Comparison of ENCODE assay signal across 16 cellular contexts in the genomic region with DNA sequence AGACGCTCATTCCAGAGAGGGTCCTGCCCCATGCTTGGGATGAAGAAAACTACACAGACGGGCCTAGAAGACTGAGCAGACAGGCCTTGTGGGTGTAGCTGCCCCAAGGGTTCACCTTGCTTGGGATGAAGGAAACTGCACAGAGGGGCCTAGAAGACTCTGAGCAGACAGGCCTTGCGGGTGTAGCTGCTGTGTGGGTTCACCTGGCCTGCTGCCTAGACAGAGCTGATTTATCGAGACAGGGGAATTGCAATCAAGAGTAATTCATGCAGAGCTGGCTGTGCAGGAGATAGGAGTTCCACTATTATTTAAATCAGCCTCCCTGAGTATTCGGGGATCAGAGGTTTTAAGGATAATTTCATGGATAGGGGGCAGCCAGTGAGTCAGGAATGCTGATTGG.
DNase-seq lines count a peak whose midpoint lies in the region; ATAC-seq and TF ChIP-seq lines count a peak whose summit lies in the region.
"Had no signal": no experiment of that assay in that cellular context is flagged by ENCODE, and none has a peak within 500 bp of the region (broad histone marks: within the 10 kb centered on the region; RNA-seq: fewer than 3 reads in every experiment).

No MANE protein-coding gene starts in this region.

- H3K27ac Mint-ChIP-seq in nephron progenitor cell = peak overlapping the region; percentile 19
- no peak overlapping the region for H3K27ac Mint-ChIP-seq in CD14-positive monocyte
- no peak overlapping the region for H3K27ac Mint-ChIP-seq in stimulated activated memory B cell treated with anti-CD40 and anti-IgM and Interleukin-4, amounts not matched to agents 10 μg/mL and 1 μg/mL and 100 μg/mL, for 72 hours
- H3K27ac Mint-ChIP-seq: B cell; CD4-positive, alpha-beta T cell; HFFc6 had no signal

- no peaks in the 10 kb centered on the region for H3K9me3 ChIP-seq in BE2C
- no peaks in the 10 kb centered on the region for H3K9me3 ChIP-seq in Panc1 (ENCODE audit: control insufficient read depth, insufficient read depth, low read depth, low read length)
- H3K9me3 ChIP-seq: HAP-1 had no signal

- H3K4me3 Mint-ChIP-seq in nephron progenitor cell = no peak overlapping the region
- H3K4me3 Mint-ChIP-seq in CD14-positive monocyte = no peak overlapping the region
- no peak overlapping the region for H3K4me3 Mint-ChIP-seq in stimulated activated memory B cell treated with anti-CD40 and anti-IgM and Interleukin-4, amounts not matched to agents 10 μg/mL and 1 μg/mL and 100 μg/mL, for 72 hours
- H3K4me3 Mint-ChIP-seq: B cell; CD4-positive, alpha-beta T cell; CD8-positive, alpha-beta memory T cell; HFFc6 had no signal

- intact Hi-C loops in Panc1 (cut with micrococcal nuclease; ENCODE audit: unreplicated experiment) (no loop called here), CD14-positive monocyte (cut with micrococcal nuclease) (no loop called here)

- no TSS peak for BruUV-seq in Panc1 (replicated peaks; lab: Mats Ljungman, UMichigan)

- H3K27me3 Mint-ChIP-seq in nephron progenitor cell (ENCODE audit: low read depth, poor library complexity) (peaks cover 6% of the 10 kb centered on the region), CD14-positive monocyte (ENCODE audit: low read depth in 3 of 3) (peaks cover 0 to 3% (median 2%) of the 10 kb centered on the region in 3 donors)
- H3K27me3 Mint-ChIP-seq in stimulated activated memory B cell treated with anti-CD40 and anti-IgM and Interleukin-4, amounts not matched to agents 10 μg/mL and 1 μg/mL and 100 μg/mL, for 72 hours = no peaks in the 10 kb centered on the region
- H3K27me3 Mint-ChIP-seq: B cell; CD4-positive, alpha-beta T cell had no signal

- no peak for TF ChIP-seq CTCF in BE2C (IDR thresholded peaks at IDR 0.05; ENCODE audit: low read depth, low read length)
- no peak for TF ChIP-seq CTCF in Panc1 (IDR thresholded peaks at IDR 0.05)
- no peak for TF ChIP-seq CTCF in nephron progenitor cell (IDR thresholded peaks at IDR 0.05)
- TF ChIP-seq CTCF in CD14-positive monocyte (IDR thresholded peaks at IDR 0.05) = no peak

- H3K36me3 Mint-ChIP-seq in nephron progenitor cell (ENCODE audit: low read depth) (no peaks in the 10 kb centered on the region), CD14-positive monocyte (no peaks in the 10 kb centered on the region)
- H3K36me3 Mint-ChIP-seq in stimulated activated memory B cell treated with anti-CD40 and anti-IgM and Interleukin-4, amounts not matched to agents 10 μg/mL and 1 μg/mL and 100 μg/mL, for 72 hours = no peaks in the 10 kb centered on the region

- no peaks in the 10 kb centered on the region for H3K27me3 ChIP-seq in BE2C
- peaks cover 6% of the 10 kb centered on the region; the same call in 1 of the 2 replicates for H3K27me3 ChIP-seq in Panc1 (ENCODE audit: control insufficient read depth, insufficient read depth, low read length)

- H3K4me3 ChIP-seq in BE2C (ENCODE audit: low read depth, low read length) (no peak overlapping the region), Panc1 (ENCODE audit: low read depth in 2 of 2, low read length in 2 of 2) (no peak overlapping the region)
- H3K4me3 ChIP-seq: HAP-1 had no signal

- CTCF ChIA-PET in Panc1 (lab: Charles Lee) = no interaction called here

- 0 out of 2 replicates have a peak, but pooled peaks have one; percentile 26 for ATAC-seq in Panc1
- ATAC-seq in stimulated activated memory B cell treated with anti-CD40 and anti-IgM and Interleukin-4, amounts not matched to agents 10 μg/mL and 1 μg/mL and 100 μg/mL, for 72 hours = no peak

- POLR2A ChIA-PET in Panc1 (lab: Charles Lee) = interaction anchor here (0.6 kb wide), 1 partner anchor 16 kb away, joined by 3 read pairs; no protein-coding TSS in a partner anchor

- no peaks in the 10 kb centered on the region for H3K4me1 ChIP-seq in BE2C
- H3K4me1 ChIP-seq in Panc1 (ENCODE audit: control insufficient read depth, insufficient read depth, low read length) = no peaks in the 10 kb centered on the region
- H3K4me1 ChIP-seq: HAP-1 had no signal

- DNase-seq in Ammon's horn (ENCODE audit: low spot score) (peak; percentile 27), BE2C (peak; percentile 24), Panc1 (ENCODE audit: low read depth, low spot score) (no peak), nephron progenitor cell (no peak), CD14-positive monocyte (ENCODE audit: low spot score) (no peak), NCI-H526 (lab: John Stamatoyannopoulos, UW) (no peak)
- DNase-seq: CD4-positive, alpha-beta T cell; CD8-positive, alpha-beta memory T cell; DMS153; DND-41; GOT3; HFFc6 had no signal

- no peaks in the 10 kb centered on the region for H3K9me3 Mint-ChIP-seq in nephron progenitor cell
- H3K9me3 Mint-ChIP-seq in CD14-positive monocyte = peaks cover 0 to 3% (median 2%) of the 10 kb centered on the region in 7 donors
- no peaks in the 10 kb centered on the region for H3K9me3 Mint-ChIP-seq in stimulated activated memory B cell treated with anti-CD40 and anti-IgM and Interleukin-4, amounts not matched to agents 10 μg/mL and 1 μg/mL and 100 μg/mL, for 72 hours
- H3K9me3 Mint-ChIP-seq: CD4-positive, alpha-beta T cell; CD8-positive, alpha-beta memory T cell had no signal

- H3K36me3 ChIP-seq in BE2C (no peaks in the 10 kb centered on the region), Panc1 (ENCODE audit: control insufficient read depth, insufficient read depth, low read length) (no peaks in the 10 kb centered on the region)
- H3K36me3 ChIP-seq: HAP-1 had no signal

- H3K4me1 Mint-ChIP-seq in nephron progenitor cell (no peaks in the 10 kb centered on the region), CD14-positive monocyte (no peaks in the 10 kb centered on the region)
- no peaks in the 10 kb centered on the region for H3K4me1 Mint-ChIP-seq in stimulated activated memory B cell treated with anti-CD40 and anti-IgM and Interleukin-4, amounts not matched to agents 10 μg/mL and 1 μg/mL and 100 μg/mL, for 72 hours
- H3K4me1 Mint-ChIP-seq: B cell; CD8-positive, alpha-beta memory T cell had no signal

- H3K27ac ChIP-seq in Panc1 (ENCODE audit: low read length) = no peak overlapping the region
- H3K27ac ChIP-seq: C4-2B had no signal

- in situ Hi-C loops in Panc1 (cut with HindIII; ENCODE audit: low pct_unique_long_range_greater_than_20kb, low sequenced_read_pairs) = no loop called here

Comparison
In these comparisons a context has a peak if more than half of its experiments do, and no peak if none do; other contexts are left out.
1. DNase-seq: peak in Ammon's horn (single experiment) and BE2C (single experiment); none in Panc1 (single experiment), nephron progenitor cell (single experiment), CD14-positive monocyte (single experiment) and NCI-H526 (0 of 2).